ENCODE assay signal across 15 cellular contexts in the genomic region with DNA sequence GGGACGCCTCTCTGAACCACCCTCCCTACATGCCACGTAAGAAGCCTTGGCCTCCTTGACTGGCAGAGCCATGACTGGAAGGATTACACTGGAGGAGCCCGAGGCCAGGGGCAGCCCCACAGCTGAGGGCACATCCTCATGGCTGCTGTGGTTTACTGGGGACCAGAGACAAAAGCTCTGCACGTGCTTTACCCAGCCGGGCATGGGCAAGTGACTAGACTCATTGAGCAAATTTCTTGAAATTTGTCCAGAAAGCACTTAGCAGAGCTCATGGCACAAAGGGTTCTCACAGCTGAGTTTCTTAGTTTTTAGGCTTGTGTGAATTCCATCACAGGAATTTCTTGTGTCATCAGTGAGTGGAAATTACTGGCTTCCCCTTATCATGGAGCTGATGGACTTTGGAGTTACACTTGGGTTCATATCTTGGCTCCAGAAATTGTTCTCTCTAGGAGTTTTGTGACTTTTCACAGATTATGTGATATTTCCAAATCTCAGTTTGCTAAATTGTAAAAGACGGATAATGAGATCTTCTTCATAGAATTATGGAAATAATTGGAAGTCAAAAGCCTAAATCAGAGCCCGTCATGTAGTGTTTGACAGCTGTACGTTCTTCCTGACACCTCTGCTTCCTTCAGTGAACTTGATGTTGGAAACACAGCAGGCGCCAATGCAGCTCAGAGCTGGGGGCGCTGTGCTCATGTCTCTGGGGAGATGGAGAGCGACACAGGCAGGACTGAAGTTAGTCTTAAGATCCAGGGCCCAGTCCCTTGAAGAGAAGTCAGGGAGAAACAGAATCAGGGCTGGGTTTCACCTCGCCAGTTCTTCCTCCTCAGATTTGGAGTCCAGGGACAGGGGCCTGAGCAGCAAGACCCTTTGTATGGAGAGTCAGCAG. TPM values are rescaled to one million over a fixed set of nuclear protein-coding genes. Genes with fewer than 3 reads are reported as not detected.
DNase-seq lines count a peak whose midpoint lies in the region; TF ChIP-seq lines count a peak whose summit lies in the region.
"Had no signal": no experiment of that assay in that cellular context is flagged by ENCODE, and none has a peak within 500 bp of the region (broad histone marks: within the 10 kb centered on the region; RNA-seq: fewer than 3 reads in every experiment).

No MANE protein-coding gene starts in this region.

- intact Hi-C loops in prostate gland (cut with DNase I): no loop called here

- TF ChIP-seq CTCF in chondrocyte (IDR thresholded peaks at IDR 0.05) (no peak), prostate gland (IDR thresholded peaks at IDR 0.05) (no peak)

- H3K36me3 ChIP-seq in prostate gland: no peaks in the 10 kb centered on the region

- H3K4me1 ChIP-seq in prostate gland (replicated peaks): no peaks in the 10 kb centered on the region

- no peaks in the 10 kb centered on the region for H3K9me3 Mint-ChIP-seq in chondrocyte (ENCODE audit: low read depth)

- no peaks in the 10 kb centered on the region for H3K27me3 Mint-ChIP-seq in chondrocyte (ENCODE audit: low read depth)

- WGBS in prostate gland: 68% methylated on average over 12 of the region's 12 CpGs

- H3K27ac Mint-ChIP-seq in chondrocyte (ENCODE audit: unreplicated experiment): peak overlapping the region; percentile 59

- H3K9me3 ChIP-seq in prostate gland: no peaks in the 10 kb centered on the region

- no peaks in the 10 kb centered on the region for H3K27me3 ChIP-seq in prostate gland (replicated peaks; ENCODE audit: insufficient read depth)

- TF ChIP-seq POLR2A in prostate gland (IDR thresholded peaks at IDR 0.05): no peak

- no peak overlapping the region for H3K27ac ChIP-seq in prostate gland

- no peak overlapping the region for H3K4me3 ChIP-seq in prostate gland
- H3K4me3 ChIP-seq: GM12878 had no signal

- no peaks in the 10 kb centered on the region for H3K36me3 Mint-ChIP-seq in chondrocyte (ENCODE audit: low read depth)
- H3K36me3 Mint-ChIP-seq: IgD-negative memory B cell had no signal

- H3K4me1 Mint-ChIP-seq in chondrocyte (ENCODE audit: low read depth): peaks cover 18% of the 10 kb centered on the region
- H3K4me1 Mint-ChIP-seq: IgD-negative memory B cell had no signal

- peak; percentile 6 for DNase-seq in HuH-7.5 (ENCODE audit: low spot score)
- no peak for DNase-seq in chondrocyte (ENCODE audit: low spot score)
- peak; percentile 4 for DNase-seq in midbrain (lab: John Stamatoyannopoulos, UW)
- DNase-seq in cerebellum (ENCODE audit: low spot score): no peak
- DNase-seq in prostate gland (ENCODE audit: low spot score): no peak
- no peak for DNase-seq in NCI-H2107 treated with DMSO at 0.1 percent for 48 hours (lab: John Stamatoyannopoulos, UW; ENCODE audit: unreplicated experiment)
- DNase-seq in NCI-H526 (lab: John Stamatoyannopoulos, UW): no peak
- DNase-seq: COR-L47, HCEC 1CT, NCI-H1048, NCI-H146, NCI-H2081 treated with DMSO at 0.1 percent for 48 hours, PC-3 had no signal

- no peak overlapping the region for H3K4me3 Mint-ChIP-seq in chondrocyte (ENCODE audit: unreplicated experiment)
- H3K4me3 Mint-ChIP-seq: IgD-negative memory B cell had no signal

RNA-seq across cellular contexts. Expression of gene MGAM2, which starts 47.7 kb away (rescaled TPM):
- not detected in 3 replicates for total RNA-seq in chondrocyte
- 0.18 TPM for total RNA-seq in cerebellum
- total RNA-seq in prostate gland: under 1 TPM; 0.36 to 0.51 TPM
- total RNA-seq: PC-3 had no signal

Comparison
In these comparisons a context has a peak if more than half of its experiments do, and no peak if none do; other contexts are left out.
1. DNase-seq: peak in HuH-7.5 (single experiment) and midbrain (single experiment); none in chondrocyte (single experiment), cerebellum (single experiment), prostate gland (single experiment), NCI-H2107 treated with DMSO at 0.1 percent for 48 hours (single experiment) and NCI-H526 (0 of 2).